ENCODE assay signal across 28 cellular contexts in genomic region chr7:147012670-147013069, GRCh38.
DNase-seq lines count a peak whose midpoint lies in the region; ATAC-seq, FAIRE-seq and TF ChIP-seq lines count a peak whose summit lies in the region.
"Had no signal": no experiment of that assay in that cellular context is flagged by ENCODE, and none has a peak within 500 bp of the region (broad histone marks: within the 10 kb centered on the region; RNA-seq: fewer than 3 reads in every experiment).

No MANE protein-coding gene starts in this region.

- no peak overlapping the region for H2AFZ ChIP-seq in neural progenitor cell (replicated peaks)
- H2AFZ ChIP-seq in HepG2 (ENCODE audit: low read length): no peak overlapping the region

- H3K9me3 ChIP-seq in adipocyte (ENCODE audit: control insufficient read depth, low read length) (no peaks in the 10 kb centered on the region), neural progenitor cell (ENCODE audit: low read depth) (no peaks in the 10 kb centered on the region), HepG2 (ENCODE audit: low read length) (peaks cover 58% of the 10 kb centered on the region)
- H3K9me3 ChIP-seq: BE2C, BLaER1 had no signal

- H3K36me3 Mint-ChIP-seq in neural progenitor cell: no peaks in the 10 kb centered on the region
- H3K36me3 Mint-ChIP-seq: CD14-positive monocyte; CD4-positive, alpha-beta memory T cell; CD4-positive, CD25-positive, alpha-beta regulatory T cell; CD8-positive, alpha-beta memory T cell had no signal

- H3K4me1 ChIP-seq in adipocyte (ENCODE audit: control insufficient read depth, insufficient read depth, low read length) (no peaks in the 10 kb centered on the region), neural progenitor cell (peaks cover 8% of the 10 kb centered on the region), HepG2 (ENCODE audit: insufficient read depth, low read length) (peaks cover 12% of the 10 kb centered on the region; the same call in 1 of the 2 replicates)
- H3K4me1 ChIP-seq: BE2C had no signal

- H3F3A ChIP-seq in neural progenitor cell (ENCODE audit: low read depth): no peaks in the 10 kb centered on the region

- no peak for TF ChIP-seq CTCF in choroid plexus epithelial cell (conservative IDR thresholded peaks at IDR 0.05; ENCODE audit: low read depth, low read length)
- TF ChIP-seq CTCF in neural progenitor cell (IDR thresholded peaks at IDR 0.05): no peak
- TF ChIP-seq CTCF in HepG2 (CRISPR knock-in tag; IDR thresholded peaks at IDR 0.05): no peak

- TF ChIP-seq EP300 in HepG2 (IDR thresholded peaks at IDR 0.05; ENCODE audit: low read depth in 2 of 2, low read length in 2 of 2) (no peak), HepG2 (CRISPR knock-in tag; IDR thresholded peaks at IDR 0.05; ENCODE audit: borderline replicate concordance) (no peak)

- H3K4me3 ChIP-seq in adipocyte (ENCODE audit: low read length) (no peak overlapping the region), choroid plexus epithelial cell (ENCODE audit: low read depth, low read length) (no peak overlapping the region), neural progenitor cell (no peak overlapping the region), HepG2 (replicated peaks in 1 of 3; ENCODE audit: insufficient read depth in 1 of 3, low read depth in 2 of 3, low read length in 3 of 3) (no peak overlapping the region)
- H3K4me3 ChIP-seq: BLaER1, GM12878 had no signal

- in situ Hi-C loops in HepG2 (cut with HindIII; ENCODE audit: extremely low pct_ligation_motif_present, low pct_unique_long_range_greater_than_20kb): no loop called here

- peaks cover 3% of the 10 kb centered on the region for H3K4me1 Mint-ChIP-seq in neural progenitor cell
- H3K4me1 Mint-ChIP-seq: CD14-positive monocyte; CD4-positive, alpha-beta memory T cell; CD4-positive, CD25-positive, alpha-beta regulatory T cell; CD8-positive, alpha-beta memory T cell had no signal

- H3K27me3 Mint-ChIP-seq in neural progenitor cell (ENCODE audit: insufficient read depth, low read depth): no peaks in the 10 kb centered on the region
- H3K27me3 Mint-ChIP-seq: CD4-positive, alpha-beta memory T cell; CD4-positive, CD25-positive, alpha-beta regulatory T cell; CD8-positive, alpha-beta memory T cell had no signal

- POLR2A ChIA-PET in HepG2 (lab: Yijun Ruan, JAX): no interaction called here

- no peak overlapping the region for H3K9ac ChIP-seq in adipocyte (ENCODE audit: low read length)
- H3K9ac ChIP-seq in neural progenitor cell: no peak overlapping the region
- no peak overlapping the region for H3K9ac ChIP-seq in HepG2 (ENCODE audit: insufficient read depth, low read depth, low read length)
- H3K9ac ChIP-seq: BLaER1 had no signal

- CTCF ChIA-PET in HepG2 (lab: Yijun Ruan, JAX; ENCODE audit: low intra/inter-chr PET ratio, low total read pairs): no interaction called here

- H4K20me1 ChIP-seq in neural progenitor cell (ENCODE audit: low read depth): no peaks in the 10 kb centered on the region
- H4K20me1 ChIP-seq in HepG2 (ENCODE audit: insufficient read depth, low read length): no peaks in the 10 kb centered on the region
- H4K20me1 ChIP-seq: BLaER1 had no signal

- H3K27me3 ChIP-seq in adipocyte (replicated peaks; ENCODE audit: control insufficient read depth, insufficient read depth, low read length) (no peaks in the 10 kb centered on the region), neural progenitor cell (no peaks in the 10 kb centered on the region), HepG2 (ENCODE audit: control insufficient read depth in 1 of 2, insufficient read depth in 2 of 2, low read length in 2 of 2) (no peaks in the 10 kb centered on the region)
- H3K27me3 ChIP-seq: BE2C, BLaER1 had no signal

- ATAC-seq in sciatic nerve: peak; percentile 79
- ATAC-seq in HG02884 (IDR thresholded peaks at IDR 0.05; ENCODE audit: unreplicated experiment): no peak
- no peak for ATAC-seq in HepG2
- ATAC-seq: GM12878 had no signal

- H3K4me2 ChIP-seq in neural progenitor cell: no peak overlapping the region
- H3K4me2 ChIP-seq in HepG2 (ENCODE audit: low read depth, low read length): no peak overlapping the region
- H3K4me2 ChIP-seq: BLaER1 had no signal

- no peaks in the 10 kb centered on the region for H3K9me3 Mint-ChIP-seq in neural progenitor cell

- peak; percentile 52 for DNase-seq in adipocyte (ENCODE audit: low read depth)
- DNase-seq in choroid plexus epithelial cell (ENCODE audit: low read depth): peak; percentile 26
- no peak for DNase-seq in sciatic nerve (ENCODE audit: low spot score)
- no peak for DNase-seq in H4 (ENCODE audit: low spot score)
- DNase-seq in neural progenitor cell (ENCODE audit: low spot score): no peak
- DNase-seq in HepG2 (ENCODE audit: low spot score): no peak
- DNase-seq: ACHN; BE2C; C1 segment of cervical spinal cord; CD4-positive, alpha-beta memory T cell; CD4-positive, CD25-positive, alpha-beta regulatory T cell; CD8-positive, alpha-beta memory T cell; COR-L47; DMS 273 treated with DMSO at 0.1 percent for 48 hours; DMS153; DMS53; DMS79; DND-41; EL; GDM1 had no signal

- H3K4me3 Mint-ChIP-seq in neural progenitor cell: no peak overlapping the region
- H3K4me3 Mint-ChIP-seq: CD14-positive monocyte; CD4-positive, alpha-beta memory T cell; CD4-positive, CD25-positive, alpha-beta regulatory T cell; CD8-positive, alpha-beta memory T cell had no signal

- H3K36me3 ChIP-seq in adipocyte (ENCODE audit: control insufficient read depth, insufficient read depth, low read length, severe bottlenecking) (no peaks in the 10 kb centered on the region), neural progenitor cell (no peaks in the 10 kb centered on the region), HepG2 (replicated peaks in 1 of 2; ENCODE audit: control insufficient read depth in 1 of 2, insufficient read depth in 2 of 2, low read length in 2 of 2) (no peaks in the 10 kb centered on the region)
- H3K36me3 ChIP-seq: BE2C, BLaER1 had no signal

- no peaks in the 10 kb centered on the region for H3K79me2 ChIP-seq in neural progenitor cell (ENCODE audit: low read depth)
- H3K79me2 ChIP-seq in HepG2 (ENCODE audit: insufficient read depth, low read length): no peaks in the 10 kb centered on the region

- no TSS peak for BruUV-seq in HepG2 (replicated peaks; lab: Mats Ljungman, UMichigan)

- TF ChIP-seq POLR2A in HepG2 (IDR thresholded peaks at IDR 0.05; ENCODE audit: insufficient read depth in 1 of 2, low read depth in 2 of 2, low read length in 2 of 2): no peak

- no peak overlapping the region for H3K27ac ChIP-seq in neural progenitor cell
- H3K27ac ChIP-seq in HepG2 (ENCODE audit: extremely low read length, insufficient read depth, low read length): no peak overlapping the region
- H3K27ac ChIP-seq: 22Rv1, BLaER1 had no signal

- intact Hi-C loops in sciatic nerve (cut with DNase I) (no loop called here), HepG2 (cut with micrococcal nuclease; ENCODE audit: unreplicated experiment) (no loop called here)

- FAIRE-seq in A204.1 (lab: Jason Lieb, UNC) (peak; percentile 67), HepG2 (lab: Jason Lieb, UNC) (no peak)
- FAIRE-seq: GM12878, GM12892, GM18507 had no signal

- no peak for TF ChIP-seq RAD21 in HepG2 (CRISPR knock-in tag; IDR thresholded peaks at IDR 0.05)

- no peak overlapping the region for H3K27ac Mint-ChIP-seq in neural progenitor cell
- H3K27ac Mint-ChIP-seq: CD14-positive monocyte; CD4-positive, alpha-beta memory T cell; CD4-positive, CD25-positive, alpha-beta regulatory T cell; CD8-positive, alpha-beta memory T cell had no signal

TF ChIP-seq in HepG2, 621 proteins besides CTCF, POLR2A, EP300 and RAD21 (continues in another document):
- TF ChIP-seq ZNF780A (CRISPR knock-in tag; IDR thresholded peaks at IDR 0.05) (no peak), ZNF34 (CRISPR knock-in tag; IDR thresholded peaks at IDR 0.05; ENCODE audit: borderline replicate concordance) (no peak), IRF9 (CRISPR knock-in tag; IDR thresholded peaks at IDR 0.05; ENCODE audit: borderline replicate concordance) (no peak)

Comparison
In these comparisons a context has a peak if more than half of its experiments do, and no peak if none do; other contexts are left out.
1. DNase-seq: peak in adipocyte (single experiment) and choroid plexus epithelial cell (single experiment); none in sciatic nerve (single experiment), H4 (single experiment), neural progenitor cell (single experiment) and HepG2 (single experiment).